ENCODE assay signal across 16 cellular contexts in the genomic region with DNA sequence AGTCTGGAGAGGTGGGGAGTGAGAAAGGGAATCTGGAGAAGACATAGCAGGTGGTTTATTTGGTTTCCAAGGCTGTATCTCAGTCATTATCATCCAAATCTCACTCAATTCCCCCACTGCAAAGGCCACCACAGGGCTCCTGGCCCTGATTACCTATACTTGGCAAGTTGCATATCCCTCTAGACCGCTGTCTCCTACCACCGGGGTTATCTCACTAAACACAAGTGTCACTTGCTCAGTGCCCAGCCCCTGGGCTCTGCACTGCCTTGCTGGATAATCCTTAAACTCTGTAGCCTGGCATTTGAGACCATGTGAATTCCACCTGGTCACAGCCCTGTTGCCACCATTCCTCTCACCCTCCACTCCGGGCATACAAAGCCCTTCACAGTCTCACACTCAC.
DNase-seq lines count a peak whose midpoint lies in the region; ATAC-seq, FAIRE-seq and TF ChIP-seq lines count a peak whose summit lies in the region.
"Had no signal": no experiment of that assay in that cellular context is flagged by ENCODE, and none has a peak within 500 bp of the region (broad histone marks: within the 10 kb centered on the region; RNA-seq: fewer than 3 reads in every experiment).

No MANE protein-coding gene starts in this region.

- H3K27ac ChIP-seq in GM23338 (ENCODE audit: low read depth): no peak overlapping the region
- H3K27ac ChIP-seq in mesendoderm (ENCODE audit: low read depth, low read length): no peak overlapping the region
- H3K27ac ChIP-seq in pancreas: no peak overlapping the region

- no peak overlapping the region for H2BK15ac ChIP-seq in mesendoderm (replicated peaks; ENCODE audit: low read depth)

- H4K8ac ChIP-seq in mesendoderm (ENCODE audit: low read depth, low read length): no peak overlapping the region

- H3K4me2 ChIP-seq in GM23338 (no peak overlapping the region), mesendoderm (ENCODE audit: low read length) (no peak overlapping the region)

- no peaks in the 10 kb centered on the region for H3F3A ChIP-seq in GM23338 (replicated peaks; ENCODE audit: low read depth)

- H2AFZ ChIP-seq in GM23338: 0 out of 2 replicates have a peak overlapping the region, but pooled peaks have one; percentile 18

- DNase-seq in GM23338 (ENCODE audit: low spot score): no peak
- DNase-seq in HTR-8/SVneo (ENCODE audit: insufficient read length, low spot score): no peak
- peak; percentile 64 for DNase-seq in mesendoderm
- DNase-seq in pancreas: no peak
- DNase-seq in amniotic stem cell (lab: John Stamatoyannopoulos, UW): no peak
- DNase-seq: C1 segment of cervical spinal cord; Caco-2; CD4-positive, alpha-beta memory T cell; DMS153; DND-41; H7; HCEC 1CT had no signal

- no peak overlapping the region for H4K5ac ChIP-seq in mesendoderm (ENCODE audit: low read length)

- FAIRE-seq in HTR-8/SVneo (lab: Jason Lieb, UNC): peak; percentile 82
- no peak for FAIRE-seq in pancreas (lab: Jason Lieb, UNC)
- FAIRE-seq: G401.6, GM12892, H1 had no signal

- peaks cover 13% of the 10 kb centered on the region; the same call in 2 of the 3 replicates for H3K4me1 Mint-ChIP-seq in GM23338
- H3K4me1 Mint-ChIP-seq: CD4-positive, alpha-beta memory T cell had no signal

- no peak for TF ChIP-seq CTCF in GM23338 (conservative IDR thresholded peaks at IDR 0.05; ENCODE audit: low read depth in 2 of 2)
- no peak for TF ChIP-seq CTCF in pancreas (IDR thresholded peaks at IDR 0.05)

- H3K56ac ChIP-seq in mesendoderm (ENCODE audit: low read length): no peak overlapping the region

- H3K23ac ChIP-seq in mesendoderm (ENCODE audit: low read length): no peak overlapping the region

- H3K27ac Mint-ChIP-seq in GM23338: no peak overlapping the region
- H3K27ac Mint-ChIP-seq: CD4-positive, alpha-beta memory T cell had no signal

- peaks cover 4% of the 10 kb centered on the region; the same call in 1 of the 2 replicates for H3K9me2 ChIP-seq in GM23338 (ENCODE audit: insufficient read depth)

- no peaks in the 10 kb centered on the region for H4K20me1 ChIP-seq in GM23338 (replicated peaks; ENCODE audit: insufficient read depth)

- H3K36me3 ChIP-seq in GM23338 (ENCODE audit: insufficient read depth) (no peaks in the 10 kb centered on the region), mesendoderm (ENCODE audit: control insufficient read depth, insufficient read depth, low read length) (no peaks in the 10 kb centered on the region), pancreas (no peaks in the 10 kb centered on the region)

- H2BK120ac ChIP-seq in mesendoderm (ENCODE audit: low read depth, low read length): no peak overlapping the region

- peaks cover under 1% of the 10 kb centered on the region for H3K27me3 Mint-ChIP-seq in GM23338 (ENCODE audit: insufficient read depth, low read depth, poor library complexity)

- H3K9me3 Mint-ChIP-seq in GM23338: no peaks in the 10 kb centered on the region

- H2BK5ac ChIP-seq in mesendoderm (ENCODE audit: low read length): no peak overlapping the region

- intact Hi-C loops in pancreas (cut with DNase I): no loop called here

- no peaks in the 10 kb centered on the region for H3K27me3 ChIP-seq in GM23338 (ENCODE audit: insufficient read depth)
- no peaks in the 10 kb centered on the region for H3K27me3 ChIP-seq in mesendoderm (ENCODE audit: insufficient read depth, low read length, poor library complexity)
- H3K27me3 ChIP-seq in pancreas: no peaks in the 10 kb centered on the region

- H3K4ac ChIP-seq in mesendoderm (ENCODE audit: low read depth, low read length): no peak overlapping the region

- no peaks in the 10 kb centered on the region for H3K79me2 ChIP-seq in GM23338 (replicated peaks; ENCODE audit: insufficient read depth)
- no peaks in the 10 kb centered on the region for H3K79me2 ChIP-seq in mesendoderm (ENCODE audit: control insufficient read depth, insufficient read depth, low read length)

- no peak overlapping the region for H3K18ac ChIP-seq in mesendoderm (ENCODE audit: low read length)

- H3K4me1 ChIP-seq in GM23338 (ENCODE audit: insufficient read depth) (no peaks in the 10 kb centered on the region; the same call in 1 of the 2 replicates), mesendoderm (ENCODE audit: control insufficient read depth, low read depth, low read length) (peaks cover 5% of the 10 kb centered on the region), pancreas (no peaks in the 10 kb centered on the region)
- H3K4me1 ChIP-seq: Caco-2 had no signal

- H3K36me3 Mint-ChIP-seq in GM23338 (ENCODE audit: low read depth): no peaks in the 10 kb centered on the region; the same call in 2 of the 3 replicates
- H3K36me3 Mint-ChIP-seq: CD4-positive, alpha-beta memory T cell had no signal

- H3K9ac ChIP-seq in mesendoderm (ENCODE audit: low read length): no peak overlapping the region

- H3K9me3 ChIP-seq in pancreas: no peaks in the 10 kb centered on the region
- H3K9me3 ChIP-seq: Caco-2 had no signal

- ATAC-seq in GM23338: no peak
- ATAC-seq in pancreas: no peak
- ATAC-seq in HG02885 (IDR thresholded peaks at IDR 0.05; ENCODE audit: poor library complexity, unreplicated experiment): no peak

- H3K4me3 Mint-ChIP-seq in GM23338: no peak overlapping the region
- H3K4me3 Mint-ChIP-seq: CD4-positive, alpha-beta memory T cell had no signal

- H2AK5ac ChIP-seq in mesendoderm (ENCODE audit: low read length): no peak overlapping the region

- no peaks in the 10 kb centered on the region for H3K79me1 ChIP-seq in mesendoderm (ENCODE audit: low read length)

- H3K4me3 ChIP-seq in GM23338: no peak overlapping the region
- H3K4me3 ChIP-seq in mesendoderm (ENCODE audit: low read length): no peak overlapping the region
- H3K4me3 ChIP-seq in pancreas: no peak overlapping the region

- no CpG with 5 or more reads among the region's 3 CpGs for WGBS in mesendoderm (ENCODE audit: extremely low coverage, insufficient coverage, low lambda C conversion rate)
- 78 to 82% methylated on average over 3 of the region's 3 CpGs for WGBS in pancreas, 2 donors

TF ChIP-seq in GM23338, 12 proteins besides CTCF, POLR2A, EP300 and RAD21:
- TF ChIP-seq ZNF114 (CRISPR knock-in tag; IDR thresholded peaks at IDR 0.05) (no peak), EZH2 (IDR thresholded peaks at IDR 0.05; ENCODE audit: low read depth, unreplicated experiment) (no peak), ETS1 (IDR thresholded peaks at IDR 0.05) (no peak)
TF ChIP-seq in GM23338: peak in this region for 0.
